In the genomic region with DNA sequence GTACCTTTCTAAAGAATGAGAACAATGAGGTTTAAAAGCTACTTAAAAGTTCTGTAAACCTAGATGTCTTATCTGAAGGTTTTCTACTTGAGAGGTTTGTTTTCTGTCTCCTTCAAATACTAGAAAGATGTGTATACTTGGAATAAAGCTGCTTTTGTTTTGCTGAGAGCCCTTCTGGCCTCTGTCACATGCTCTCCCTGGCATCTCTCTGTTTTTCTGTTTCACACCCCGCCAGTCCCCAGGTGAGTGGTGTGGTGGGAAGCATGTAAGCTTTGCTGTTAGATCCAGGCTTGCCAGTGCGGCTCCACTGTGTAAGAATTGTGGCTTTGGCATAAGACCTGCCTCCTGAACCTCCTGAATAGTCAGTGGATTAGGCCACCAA, we compare ENCODE assay signal across 10 cellular contexts. TPM values are rescaled to one million over a fixed set of nuclear protein-coding genes. Genes with fewer than 3 reads are reported as not detected.
DNase-seq lines count a peak whose midpoint lies in the region; ATAC-seq and TF ChIP-seq lines count a peak whose summit lies in the region.
"Had no signal": no experiment of that assay in that cellular context is flagged by ENCODE, and none has a peak within 500 bp of the region (broad histone marks: within the 10 kb centered on the region; RNA-seq: fewer than 3 reads in every experiment).

No MANE protein-coding gene starts in this region.

- H3K4me2 ChIP-seq in osteoblast (ENCODE audit: insufficient read depth, low read length), result no peak overlapping the region
- H3K4me2 ChIP-seq in PC-3 (ENCODE audit: low read length), result no peak overlapping the region
- no peak overlapping the region for H3K4me2 ChIP-seq in PC-9

- no peaks in the 10 kb centered on the region for H3K9me3 ChIP-seq in lower lobe of right lung
- H3K9me3 ChIP-seq in CD8-positive, alpha-beta T cell (ENCODE audit: low read length), result no peaks in the 10 kb centered on the region
- no peaks in the 10 kb centered on the region for H3K9me3 ChIP-seq in osteoblast (ENCODE audit: low read depth, low read length)
- no peaks in the 10 kb centered on the region for H3K9me3 ChIP-seq in PC-3 (ENCODE audit: low read length)
- H3K9me3 ChIP-seq in PC-9 (ENCODE audit: insufficient read depth, low read depth), result no peaks in the 10 kb centered on the region

- CTCF ChIA-PET in CD8-positive, alpha-beta T cell (lab: Charles Lee), result interaction anchor here (0.6 to 10.7 kb wide), 3 partner anchors 9 to 119 kb away, joined by 3 to 233 read pairs (median 5); no protein-coding TSS in a partner anchor
- CTCF ChIA-PET in PC-3 (lab: Charles Lee) (no interaction called here), PC-9 (lab: Charles Lee) (no interaction called here)

- BruUV-seq in PC-3 (replicated peaks; lab: Mats Ljungman, UMichigan) (no TSS peak), PC-9 (replicated peaks; lab: Mats Ljungman, UMichigan) (no TSS peak)

- H2AFZ ChIP-seq in osteoblast (ENCODE audit: low read length) (no peak overlapping the region), PC-3 (ENCODE audit: low read length) (no peak overlapping the region), PC-9 (no peak overlapping the region)

- no peak overlapping the region for H3K27ac Mint-ChIP-seq in CD8-positive, alpha-beta T cell

- no peak overlapping the region for H3K9ac ChIP-seq in PC-3 (ENCODE audit: low read length)

- H3K27ac ChIP-seq in lower lobe of right lung (no peak overlapping the region), osteoblast (ENCODE audit: low read depth, low read length) (no peak overlapping the region), PC-3 (ENCODE audit: low read length) (no peak overlapping the region), PC-9 (no peak overlapping the region)
- H3K27ac ChIP-seq in CD8-positive, alpha-beta T cell (ENCODE audit: low read depth, low read length), result no peak overlapping the region

- H3F3A ChIP-seq in PC-3 (ENCODE audit: low read length, unreplicated experiment), result no peaks in the 10 kb centered on the region
- no peaks in the 10 kb centered on the region; the same call in 1 of the 2 replicates for H3F3A ChIP-seq in PC-9 (ENCODE audit: insufficient read depth, low read depth)

- POLR2A ChIA-PET in CD8-positive, alpha-beta T cell (lab: Charles Lee), result no interaction called here
- POLR2A ChIA-PET in PC-3 (lab: Charles Lee; ENCODE audit: unreplicated experiment), result no interaction called here
- POLR2A ChIA-PET in PC-9 (lab: Charles Lee; ENCODE audit: unreplicated experiment), result no interaction called here

- peaks cover 58% of the 10 kb centered on the region for H3K4me1 Mint-ChIP-seq in CD8-positive, alpha-beta T cell (ENCODE audit: low read depth)

- H3K9me2 ChIP-seq in PC-3 (replicated peaks; ENCODE audit: low read length) (no peaks in the 10 kb centered on the region), PC-9 (ENCODE audit: insufficient read depth) (no peaks in the 10 kb centered on the region)

- no peak for TF ChIP-seq CTCF in lower lobe of right lung (IDR thresholded peaks at IDR 0.05)
- no peak for TF ChIP-seq CTCF in CD8-positive, alpha-beta T cell (IDR thresholded peaks at IDR 0.05)
- TF ChIP-seq CTCF in osteoblast (IDR thresholded peaks at IDR 0.05; ENCODE audit: extremely low read depth, low read depth, low read length), result no peak
- no peak for TF ChIP-seq CTCF in PC-3 (conservative IDR thresholded peaks at IDR 0.05; ENCODE audit: low read depth, low read length)
- TF ChIP-seq CTCF in PC-9 (conservative IDR thresholded peaks at IDR 0.05), result no peak

- H3K27me3 ChIP-seq in lower lobe of right lung (ENCODE audit: low read depth), result peaks cover 13% of the 10 kb centered on the region
- H3K27me3 ChIP-seq in CD8-positive, alpha-beta T cell (ENCODE audit: insufficient read depth, low read length), result no peaks in the 10 kb centered on the region
- no peaks in the 10 kb centered on the region for H3K27me3 ChIP-seq in osteoblast (ENCODE audit: insufficient read depth, low read length)
- no peaks in the 10 kb centered on the region for H3K27me3 ChIP-seq in PC-3 (ENCODE audit: low read length)
- no peaks in the 10 kb centered on the region for H3K27me3 ChIP-seq in PC-9 (ENCODE audit: insufficient read depth, low read depth)

- H3K36me3 Mint-ChIP-seq in CD8-positive, alpha-beta T cell, result peaks cover 73% of the 10 kb centered on the region

- intact Hi-C loops in lower lobe of right lung (cut with DNase I), result no loop called here
- intact Hi-C loops in CD8-positive, alpha-beta T cell (cut with DNase I, micrococcal nuclease), result no loop called here
- intact Hi-C loops in PC-3 (cut with micrococcal nuclease), result no loop called here
- intact Hi-C loops in PC-9 (cut with micrococcal nuclease; ENCODE audit: unreplicated experiment), result loop anchor here (10.0 kb wide), 1 partner anchor 215 kb away; no protein-coding TSS in a partner anchor

- H3K4me1 ChIP-seq in lower lobe of right lung (peaks cover 26% of the 10 kb centered on the region), osteoblast (ENCODE audit: insufficient read depth, low read length) (no peaks in the 10 kb centered on the region), PC-3 (ENCODE audit: insufficient read depth, low read length) (no peaks in the 10 kb centered on the region), PC-9 (replicated peaks; ENCODE audit: insufficient read depth) (no peaks in the 10 kb centered on the region)
- peaks cover 34% of the 10 kb centered on the region for H3K4me1 ChIP-seq in CD8-positive, alpha-beta T cell (ENCODE audit: insufficient read depth, low read length)

- peaks cover 15% of the 10 kb centered on the region for H4K20me1 ChIP-seq in osteoblast (ENCODE audit: insufficient read depth, low read length)
- H4K20me1 ChIP-seq in PC-3 (ENCODE audit: low read length), result no peaks in the 10 kb centered on the region
- no peaks in the 10 kb centered on the region for H4K20me1 ChIP-seq in PC-9 (ENCODE audit: insufficient read depth)

- no peaks in the 10 kb centered on the region for H3K9me3 Mint-ChIP-seq in CD8-positive, alpha-beta T cell
- H3K9me3 Mint-ChIP-seq: naive B cell had no signal

- H3K79me2 ChIP-seq in osteoblast (ENCODE audit: insufficient read depth, low read length) (peaks cover 69% of the 10 kb centered on the region), PC-3 (ENCODE audit: low read length) (no peaks in the 10 kb centered on the region), PC-9 (ENCODE audit: low read depth) (no peaks in the 10 kb centered on the region)

- H3K27me3 Mint-ChIP-seq in CD8-positive, alpha-beta T cell (ENCODE audit: low read depth), result no peaks in the 10 kb centered on the region
- H3K27me3 Mint-ChIP-seq: naive B cell had no signal

- H3K36me3 ChIP-seq in lower lobe of right lung (peaks cover 37% of the 10 kb centered on the region), osteoblast (ENCODE audit: insufficient read depth, low read length) (peaks cover 57% of the 10 kb centered on the region), PC-3 (ENCODE audit: low read depth, low read length) (peaks cover 4% of the 10 kb centered on the region; the same call in 1 of the 2 replicates), PC-9 (ENCODE audit: low read depth) (0 out of 2 replicates have a peak, but pooled peaks cover 4% of the 10 kb centered on the region)
- peaks cover 14% of the 10 kb centered on the region for H3K36me3 ChIP-seq in CD8-positive, alpha-beta T cell (ENCODE audit: insufficient read depth, low read length)

- DNase-seq in lower lobe of right lung (peak; percentile 52), osteoblast (ENCODE audit: insufficient read length, low spot score, missing footprints) (no peak), PC-3 (no peak), PC-9 (no peak)
- DNase-seq in CD8-positive, alpha-beta T cell, result no peak
- DNase-seq: naive B cell, NCI-H1930 had no signal

- ATAC-seq in GM18873 (IDR thresholded peaks at IDR 0.05; ENCODE audit: low FRiP score, unreplicated experiment) (peak; percentile 38), GM21737 (IDR thresholded peaks at IDR 0.05; ENCODE audit: unreplicated experiment) (peak; percentile 54), HG03575 (IDR thresholded peaks at IDR 0.05; ENCODE audit: extremely low read depth, insufficient number of reproducible peaks, low FRiP score, unreplicated experiment) (peak; percentile 10), lower lobe of right lung (peak; percentile 91 to 94), PC-3 (no peak)
- no peak for ATAC-seq in CD8-positive, alpha-beta T cell

- no peak overlapping the region for H3K4me3 ChIP-seq in lower lobe of right lung
- no peak overlapping the region for H3K4me3 ChIP-seq in CD8-positive, alpha-beta T cell (ENCODE audit: low read depth, low read length)
- H3K4me3 ChIP-seq in osteoblast (ENCODE audit: insufficient read depth, low read length), result no peak overlapping the region
- H3K4me3 ChIP-seq in PC-3 (ENCODE audit: low read length), result no peak overlapping the region
- H3K4me3 ChIP-seq in PC-9, result no peak overlapping the region

- no peak overlapping the region for H3K4me3 Mint-ChIP-seq in CD8-positive, alpha-beta T cell

RNA-seq across cellular contexts. Expression of a gene that starts 56.8 kb away (rescaled TPM):
- total RNA-seq in lower lobe of right lung (25.0 TPM), osteoblast (147 and 177 TPM in 2 replicates), PC-3 (2014; rRNA removed) (18.0 and 21.3 TPM in 2 replicates), PC-9 (2021) (22.5 and 25.0 TPM in 2 replicates)
- total RNA-seq in CD8-positive, alpha-beta T cell, result 10 to 100 TPM; 54.8 to 63.2 TPM

Comparison
In these comparisons a context has a peak if more than half of its experiments do, and no peak if none do; other contexts are left out.
1. ATAC-seq: peak in GM18873 (single experiment), GM21737 (single experiment), HG03575 (single experiment) and lower lobe of right lung (2 of 2); none in CD8-positive, alpha-beta T cell (single experiment) and PC-3 (single experiment).